15 cellular contexts compared by ENCODE assay signal in the genomic region with DNA sequence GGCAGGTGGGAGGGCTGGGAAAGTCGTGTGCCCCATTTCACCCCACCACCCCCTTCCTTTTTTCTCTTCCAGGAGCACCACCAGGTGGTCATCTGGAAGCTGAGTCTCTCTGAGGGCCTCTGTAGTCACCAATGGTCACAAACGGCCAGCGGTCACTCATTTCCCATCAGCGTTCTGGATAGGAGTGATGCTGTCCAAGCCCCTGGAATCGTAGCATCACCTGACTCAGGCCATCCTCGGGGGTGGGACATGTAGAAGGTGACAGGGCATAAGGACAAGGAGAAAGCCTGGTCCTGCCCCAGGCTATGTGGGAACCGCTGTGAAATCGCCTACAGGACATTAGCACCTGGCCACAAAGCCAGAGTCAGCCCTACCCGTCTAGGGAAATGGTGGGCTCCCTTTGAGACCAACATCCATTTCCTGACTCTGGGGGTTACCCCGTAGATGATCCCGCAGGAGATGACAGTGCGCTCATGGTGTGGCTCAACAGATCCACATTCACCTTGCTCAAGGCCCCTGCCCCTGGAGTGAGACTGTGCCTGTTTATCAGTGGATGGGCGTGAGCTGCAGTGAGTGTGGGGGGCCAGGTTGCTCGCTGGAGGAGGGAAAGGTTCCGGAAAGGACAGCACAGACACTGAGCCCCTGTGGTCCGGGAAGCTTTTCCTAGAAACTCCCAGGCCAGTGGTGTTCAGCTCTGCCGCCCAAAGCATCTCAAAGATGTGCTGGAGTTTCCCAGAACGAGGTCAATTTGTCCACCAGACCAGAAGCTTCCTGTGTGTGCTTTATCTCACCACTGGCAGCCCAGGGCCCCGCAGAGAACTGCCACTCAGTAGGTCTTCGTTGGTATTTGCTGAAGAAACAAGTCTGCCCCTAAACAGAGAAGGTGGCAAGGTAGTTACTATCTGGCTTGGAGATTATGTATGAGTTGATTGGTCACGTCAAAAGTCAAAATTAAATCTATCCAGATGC.
DNase-seq lines count a peak whose midpoint lies in the region; ATAC-seq and TF ChIP-seq lines count a peak whose summit lies in the region.
"Had no signal": no experiment of that assay in that cellular context is flagged by ENCODE, and none has a peak within 500 bp of the region (broad histone marks: within the 10 kb centered on the region; RNA-seq: fewer than 3 reads in every experiment).

No MANE protein-coding gene starts in this region.

- H3K4me3 ChIP-seq in H7 (ENCODE audit: insufficient read depth, low read depth, low read length) (no peak overlapping the region), esophagus muscularis mucosa (no peak overlapping the region)
- H3K4me3 ChIP-seq: HAP-1 had no signal

- intact Hi-C loops in CD14-positive monocyte (cut with micrococcal nuclease): no loop called here
- intact Hi-C loops in esophagus muscularis mucosa (cut with DNase I): no loop called here
- intact Hi-C loops in sciatic nerve (cut with DNase I): no loop called here

- WGBS in esophagus muscularis mucosa: 77% methylated on average over 18 of the region's 21 CpGs

- TF ChIP-seq CTCF in CD14-positive monocyte (IDR thresholded peaks at IDR 0.05): no peak
- TF ChIP-seq CTCF in esophagus muscularis mucosa (IDR thresholded peaks at IDR 0.05): no peak

- no peak for TF ChIP-seq EP300 in esophagus muscularis mucosa (IDR thresholded peaks at IDR 0.05)

- H3K9me3 ChIP-seq in esophagus muscularis mucosa: peaks cover 0 to under 1% (median 0%) of the 10 kb centered on the region in 4 donors
- H3K9me3 ChIP-seq: BE2C, HAP-1 had no signal

- H3K36me3 Mint-ChIP-seq in CD14-positive monocyte: peaks cover 0 to 2% of the 10 kb centered on the region in 2 donors
- no peaks in the 10 kb centered on the region for H3K36me3 Mint-ChIP-seq in activated CD4-positive, alpha-beta memory T cell treated with anti-CD3 and anti-CD28 coated beads, Interleukin-2, amount 10 ng/mL, durations not matched to agents 7 days and 5 days (ENCODE audit: low read depth)

- H3K36me3 ChIP-seq in H7 (replicated peaks; ENCODE audit: control insufficient read depth, insufficient read depth, low read length): no peaks in the 10 kb centered on the region
- no peaks in the 10 kb centered on the region for H3K36me3 ChIP-seq in esophagus muscularis mucosa
- H3K36me3 ChIP-seq: BE2C, HAP-1 had no signal

- H3K27ac ChIP-seq in esophagus muscularis mucosa (replicated peaks in 1 of 4): no peak overlapping the region

- peaks cover 3% of the 10 kb centered on the region for H3K27me3 ChIP-seq in H7 (ENCODE audit: control insufficient read depth, insufficient read depth, low read length)
- peaks cover 0 to 71% (median 12%) of the 10 kb centered on the region in 4 donors for H3K27me3 ChIP-seq in esophagus muscularis mucosa
- H3K27me3 ChIP-seq: BE2C had no signal

- H3K9me3 Mint-ChIP-seq in CD14-positive monocyte: peaks cover 0 to 10% (median 5%) of the 10 kb centered on the region in 7 donors
- H3K9me3 Mint-ChIP-seq in activated CD4-positive, alpha-beta memory T cell treated with anti-CD3 and anti-CD28 coated beads, Interleukin-2, amount 10 ng/mL, durations not matched to agents 7 days and 5 days: no peaks in the 10 kb centered on the region
- H3K9me3 Mint-ChIP-seq: CD8-positive, alpha-beta memory T cell had no signal

- DNase-seq in CD14-positive monocyte (ENCODE audit: low spot score) (peak; percentile 27), H7 (peak; percentile 13), esophagus muscularis mucosa (ENCODE audit: extremely low spot score) (peak; percentile 62), sciatic nerve (ENCODE audit: low spot score) (peak; percentile 15), NCI-H1048 (lab: John Stamatoyannopoulos, UW) (no peak)
- DNase-seq in central memory CD4-positive, alpha-beta T cell: no peak
- DNase-seq in activated CD4-positive, alpha-beta memory T cell treated with anti-CD3 and anti-CD28 coated beads, Interleukin-2, amount 10 ng/mL, durations not matched to agents 7 days and 5 days: no peak
- DNase-seq: BE2C, IMR-90, Kasumi-1, NCI-H2029, NCI-H510A treated with DMSO at 0.1 percent for 48 hours, SHP77 had no signal

- POLR2A ChIA-PET in activated CD4-positive, alpha-beta memory T cell treated with anti-CD3 and anti-CD28 coated beads, Interleukin-2, amount 10 ng/mL, durations not matched to agents 7 days and 5 days (lab: Charles Lee): no interaction called here

- no peak overlapping the region for H3K27ac Mint-ChIP-seq in CD14-positive monocyte
- no peak overlapping the region for H3K27ac Mint-ChIP-seq in activated CD4-positive, alpha-beta memory T cell treated with anti-CD3 and anti-CD28 coated beads, Interleukin-2, amount 10 ng/mL, durations not matched to agents 7 days and 5 days
- H3K27ac Mint-ChIP-seq: CD8-positive, alpha-beta memory T cell had no signal

- H3K27me3 Mint-ChIP-seq in CD14-positive monocyte (ENCODE audit: low read depth in 3 of 3): peaks cover 34 to 55% (median 41%) of the 10 kb centered on the region in 3 donors
- peaks cover 39% of the 10 kb centered on the region for H3K27me3 Mint-ChIP-seq in activated CD4-positive, alpha-beta memory T cell treated with anti-CD3 and anti-CD28 coated beads, Interleukin-2, amount 10 ng/mL, durations not matched to agents 7 days and 5 days

- no peak for TF ChIP-seq POLR2A in esophagus muscularis mucosa (IDR thresholded peaks at IDR 0.05; ENCODE audit: low read depth)

- peaks cover 3% of the 10 kb centered on the region for H3K4me1 Mint-ChIP-seq in CD14-positive monocyte
- H3K4me1 Mint-ChIP-seq in activated CD4-positive, alpha-beta memory T cell treated with anti-CD3 and anti-CD28 coated beads, Interleukin-2, amount 10 ng/mL, durations not matched to agents 7 days and 5 days: peaks cover 13% of the 10 kb centered on the region

- no peak for ATAC-seq in sciatic nerve

- CTCF ChIA-PET in activated CD4-positive, alpha-beta memory T cell treated with anti-CD3 and anti-CD28 coated beads, Interleukin-2, amount 10 ng/mL, durations not matched to agents 7 days and 5 days (lab: Charles Lee): no interaction called here

- peaks cover 0 to under 1% (median 0%) of the 10 kb centered on the region in 4 donors for H3K4me1 ChIP-seq in esophagus muscularis mucosa
- H3K4me1 ChIP-seq: BE2C, HAP-1 had no signal

- H3K4me3 Mint-ChIP-seq in CD14-positive monocyte: no peak overlapping the region
- H3K4me3 Mint-ChIP-seq in activated CD4-positive, alpha-beta memory T cell treated with anti-CD3 and anti-CD28 coated beads, Interleukin-2, amount 10 ng/mL, durations not matched to agents 7 days and 5 days: no peak overlapping the region

Comparison
In these comparisons a context has a peak if more than half of its experiments do, and no peak if none do; other contexts are left out.
1. DNase-seq: peak in CD14-positive monocyte (single experiment), H7 (single experiment), esophagus muscularis mucosa (single experiment) and sciatic nerve (single experiment); none in central memory CD4-positive, alpha-beta T cell (single experiment), activated CD4-positive, alpha-beta memory T cell treated with anti-CD3 and anti-CD28 coated beads, Interleukin-2, amount 10 ng/mL, durations not matched to agents 7 days and 5 days (single experiment) and NCI-H1048 (single experiment).